19 cellular contexts compared by ENCODE assay signal in the genomic region with DNA sequence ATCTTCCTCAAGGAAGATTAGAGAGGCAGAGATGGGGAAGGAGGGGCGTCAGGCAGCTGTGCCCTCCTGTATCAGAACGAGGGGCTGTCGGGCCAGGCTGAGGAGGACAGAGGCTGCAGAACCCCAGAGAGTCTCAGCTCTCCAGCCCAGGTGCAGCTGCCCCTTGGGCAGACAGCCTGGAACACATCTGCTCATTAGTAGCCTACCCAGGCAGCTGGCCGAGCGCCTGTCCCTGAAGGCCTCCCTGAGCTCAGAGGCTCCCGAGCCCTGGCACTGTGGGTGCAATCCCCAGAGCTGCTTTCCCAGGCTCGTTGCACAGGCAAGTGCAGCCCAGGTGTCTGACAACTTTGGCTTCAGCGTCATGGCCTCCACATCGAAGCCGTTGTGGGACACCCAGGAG. TPM values are rescaled to one million over a fixed set of nuclear protein-coding genes. Genes with fewer than 3 reads are reported as not detected.
A peak's percentile ranks its signal among the peaks of the same experiment; 100 is the strongest.
DNase-seq lines count a peak whose midpoint lies in the region; ATAC-seq and TF ChIP-seq lines count a peak whose summit lies in the region.
"Had no signal": no experiment of that assay in that cellular context is flagged by ENCODE, and none has a peak within 500 bp of the region (broad histone marks: within the 10 kb centered on the region; RNA-seq: fewer than 3 reads in every experiment).

No MANE protein-coding gene starts in this region.

- no peaks in the 10 kb centered on the region for H3K9me3 Mint-ChIP-seq in activated T-cell treated with anti-CD3 and anti-CD28 coated beads, Interleukin-2, amount 50 U/mL, for 4 hours
- no peaks in the 10 kb centered on the region for H3K9me3 Mint-ChIP-seq in endodermal cell

- no peak for TF ChIP-seq CTCF in endodermal cell (conservative IDR thresholded peaks at IDR 0.05)

- no peak overlapping the region for H3K9ac ChIP-seq in endodermal cell (ENCODE audit: extremely low read depth, low read length, poor library complexity, severe bottlenecking)
- H3K9ac ChIP-seq: SK-N-SH had no signal

- H3K36me3 ChIP-seq in endodermal cell (ENCODE audit: control insufficient read depth, insufficient read depth, low read length) = no peaks in the 10 kb centered on the region

- peak; percentile 9 for DNase-seq in activated T-cell treated with anti-CD3 and anti-CD28 coated beads, Interleukin-2, amount 50 U/mL, for 1 hour
- DNase-seq in activated T-cell treated with anti-CD3 and anti-CD28 coated beads, Interleukin-2, amount 50 U/mL, for 4 hours = no peak
- DNase-seq in RPMI7951 (ENCODE audit: low read depth) (peak; percentile 39), endodermal cell (peak; percentile 38), posterior vena cava (ENCODE audit: low spot score) (peak; percentile 67), NCI-H524 treated with DMSO at 0.1 percent for 48 hours (lab: John Stamatoyannopoulos, UW) (no peak), RKO (ENCODE audit: low spot score) (no peak)
- DNase-seq in activated CD4-positive, alpha-beta T cell treated with anti-CD3 and anti-CD28 coated beads, Interleukin-2, amount 50 U/mL, for 1 hour = no peak
- DNase-seq: C1 segment of cervical spinal cord, DMS79 treated with DMSO at 0.1 percent for 48 hours, KBM-7, NCI-H1417, NCI-H187, NCI-H2227 treated with DMSO at 0.1 percent for 48 hours, NCI-H510A treated with DMSO at 0.1 percent for 48 hours, NCI-H82, Right ventricle myocardium superior, SK-N-SH had no signal

- ATAC-seq in activated T-cell treated with anti-CD3 and anti-CD28 coated beads, Interleukin-2, amount 50 U/mL, for 4 hours = no peak
- ATAC-seq: A549 had no signal

- H3K9me3 ChIP-seq in endodermal cell (ENCODE audit: control insufficient read depth, low read length) = no peaks in the 10 kb centered on the region
- H3K9me3 ChIP-seq: A549, SK-N-SH had no signal

- H3K4me3 ChIP-seq in endodermal cell (ENCODE audit: low read length) = no peak overlapping the region
- H3K4me3 ChIP-seq: A549 had no signal

- no peak overlapping the region for H3K4me3 Mint-ChIP-seq in activated T-cell treated with anti-CD3 and anti-CD28 coated beads, Interleukin-2, amount 50 U/mL, for 4 hours
- no peak overlapping the region for H3K4me3 Mint-ChIP-seq in endodermal cell

- intact Hi-C loops in posterior vena cava (cut with DNase I) = no loop called here

- H3K4me1 Mint-ChIP-seq in activated T-cell treated with anti-CD3 and anti-CD28 coated beads, Interleukin-2, amount 50 U/mL, for 4 hours (ENCODE audit: low read depth) = peaks cover 20% of the 10 kb centered on the region
- H3K4me1 Mint-ChIP-seq in endodermal cell = peaks cover 28% of the 10 kb centered on the region

- H3K4me1 ChIP-seq in endodermal cell (ENCODE audit: control insufficient read depth, insufficient read depth, low read length) = peaks cover 18% of the 10 kb centered on the region

- H3K27ac Mint-ChIP-seq in endodermal cell = no peak overlapping the region

- no peak overlapping the region for H3K27ac ChIP-seq in endodermal cell (ENCODE audit: low read depth, low read length)

- no peaks in the 10 kb centered on the region for H3K27me3 Mint-ChIP-seq in activated T-cell treated with anti-CD3 and anti-CD28 coated beads, Interleukin-2, amount 50 U/mL, for 4 hours (ENCODE audit: low read depth)
- H3K27me3 Mint-ChIP-seq in endodermal cell (ENCODE audit: insufficient read depth) = peaks cover 3% of the 10 kb centered on the region

- no peaks in the 10 kb centered on the region for H3K27me3 ChIP-seq in endodermal cell (ENCODE audit: control insufficient read depth, insufficient read depth, low read length, poor library complexity, severe bottlenecking)

- H3K36me3 Mint-ChIP-seq in activated T-cell treated with anti-CD3 and anti-CD28 coated beads, Interleukin-2, amount 50 U/mL, for 4 hours (ENCODE audit: insufficient read depth) = no peaks in the 10 kb centered on the region
- H3K36me3 Mint-ChIP-seq in endodermal cell (ENCODE audit: low read depth) = no peaks in the 10 kb centered on the region

- WGBS in endodermal cell (ENCODE audit: insufficient coverage in 1 of 2, insufficient read length in 1 of 2), 2 experiments = 92 to 93% methylated on average over 7 to 10 of the region's 10 CpGs

RNA-seq across cellular contexts. Expression of a gene that starts 13.1 kb away (rescaled TPM):
- 10 to 100 TPM; 35.0 to 38.4 (median 36.3) TPM for total RNA-seq in activated T-cell treated with anti-CD3 and anti-CD28 coated beads, Interleukin-2, amount 50 U/mL, for 4 hours
- 34.5 and 36.4 TPM in 2 replicates for total RNA-seq in RPMI7951 (2014; rRNA removed; shearing (Covaris generic))
- total RNA-seq in endodermal cell = 10 to 100 TPM; 19.5 to 22.9 TPM
- 19.9 TPM for polyA plus RNA-seq in endodermal cell (2013, experiment 1 of 2)
- polyA plus RNA-seq in endodermal cell (2013, experiment 2 of 2) = 17.1 TPM
- total RNA-seq in posterior vena cava = 10 to 100 TPM; 16.0 to 22.7 TPM

RNA-seq across cellular contexts. Expression of a gene that starts 16.4 kb away (rescaled TPM):
- 10 to 100 TPM in 2 of 3 donors, 1 to 10 TPM in 1; 9.2 to 17.5 (median 13.0) TPM for total RNA-seq in activated T-cell treated with anti-CD3 and anti-CD28 coated beads, Interleukin-2, amount 50 U/mL, for 4 hours
- total RNA-seq in RPMI7951 (2014; rRNA removed; shearing (Covaris generic)) = 88.4 and 107 TPM in 2 replicates
- total RNA-seq in endodermal cell (10 to 100 TPM; 37.1 to 45.8 TPM), posterior vena cava (10 to 100 TPM; 42.5 to 55.0 TPM)
- 34.9 TPM for polyA plus RNA-seq in endodermal cell (2013, experiment 1 of 2)
- polyA plus RNA-seq in endodermal cell (2013, experiment 2 of 2) = 34.2 TPM

Comparison
In these comparisons a context has a peak if more than half of its experiments do, and no peak if none do; other contexts are left out.
1. DNase-seq: peak in activated T-cell treated with anti-CD3 and anti-CD28 coated beads, Interleukin-2, amount 50 U/mL, for 1 hour (single experiment), RPMI7951 (single experiment), endodermal cell (single experiment) and posterior vena cava (single experiment); none in activated T-cell treated with anti-CD3 and anti-CD28 coated beads, Interleukin-2, amount 50 U/mL, for 4 hours (single experiment), NCI-H524 treated with DMSO at 0.1 percent for 48 hours (single experiment), activated CD4-positive, alpha-beta T cell treated with anti-CD3 and anti-CD28 coated beads, Interleukin-2, amount 50 U/mL, for 1 hour (single experiment) and RKO (single experiment).